Comparison of ENCODE assay signal across 1 cellular context in genomic region chr11:77081976-77082836, GRCh38.
TF ChIP-seq lines count a peak whose summit lies in the region.

No MANE protein-coding gene starts in this region.

TF ChIP-seq in K562, 482 proteins besides CTCF, POLR2A, EP300 and RAD21:
- TF ChIP-seq BRD9 (IDR thresholded peaks at IDR 0.05; ENCODE audit: low read depth, partially characterized antibody) (no peak), ZSCAN29 (IDR thresholded peaks at IDR 0.05) (no peak), KLF6 (CRISPR knock-in tag; IDR thresholded peaks at IDR 0.05; ENCODE audit: borderline replicate concordance) (no peak), HSF4 (CRISPR knock-in tag; IDR thresholded peaks at IDR 0.05; ENCODE audit: borderline replicate concordance) (no peak), TBP (optimal IDR thresholded peaks at IDR 0.05; ENCODE audit: low read depth, low read length) (no peak), SRSF7 (optimal IDR thresholded peaks at IDR 0.05; ENCODE audit: low read depth, low read length) (no peak), CHD2 (IDR thresholded peaks at IDR 0.05; ENCODE audit: low read depth, low read length) (no peak), ARID2 (IDR thresholded peaks at IDR 0.05) (no peak)
TF ChIP-seq in K562: peak in this region for 0.
